ENCODE assay signal across 1 cellular context in genomic region chr9:99118782-99119466, GRCh38.
TF ChIP-seq lines count a peak whose summit lies in the region.

No MANE protein-coding gene starts in this region.

TF ChIP-seq in H1, 55 proteins besides CTCF, POLR2A, EP300 and RAD21 (continued from another document):
- TF ChIP-seq E2F6 (IDR thresholded peaks at IDR 0.05) = no peak
- no peak for TF ChIP-seq JUND (IDR thresholded peaks at IDR 0.05; ENCODE audit: low read length)
- no peak for TF ChIP-seq KDM5A (IDR thresholded peaks at IDR 0.05; ENCODE audit: low read length)
- TF ChIP-seq MAFK (IDR thresholded peaks at IDR 0.05; ENCODE audit: low read depth, low read length) = no peak
- no peak for TF ChIP-seq RBBP5 (IDR thresholded peaks at IDR 0.05; ENCODE audit: borderline replicate concordance, low read depth, low read length)
- no peak for TF ChIP-seq GABPA (IDR thresholded peaks at IDR 0.05; ENCODE audit: borderline replicate concordance, insufficient read depth, low read length)
- no peak for TF ChIP-seq RNF2 (IDR thresholded peaks at IDR 0.05; ENCODE audit: borderline replicate concordance, low read depth, low read length, missing control alignments, poor library complexity, severe bottlenecking)
TF ChIP-seq in H1: peak in this region for 0.
